ENCODE assay signal across 10 cellular contexts in genomic region chr3:152352559-152352958, GRCh38.
DNase-seq lines count a peak whose midpoint lies in the region; ATAC-seq and TF ChIP-seq lines count a peak whose summit lies in the region.
"Had no signal": no experiment of that assay in that cellular context is flagged by ENCODE, and none has a peak within 500 bp of the region (broad histone marks: within the 10 kb centered on the region; RNA-seq: fewer than 3 reads in every experiment).

No MANE protein-coding gene starts in this region.

- H3K4me1 ChIP-seq in subcutaneous abdominal adipose tissue (ENCODE audit: control insufficient read depth in 5 of 5, insufficient read depth in 5 of 5, low read length in 5 of 5), result peaks cover 3 to 27% (median 16%) of the 10 kb centered on the region in 5 donors

- peaks cover 42% of the 10 kb centered on the region for H3K36me3 Mint-ChIP-seq in activated naive CD4-positive, alpha-beta T cell treated with anti-CD3 and anti-CD28 coated beads, Interleukin-2, amount 10 ng/mL, durations not matched to agents 7 days and 5 days
- peaks cover 42% of the 10 kb centered on the region for H3K36me3 Mint-ChIP-seq in activated CD8-positive, alpha-beta T cell treated with anti-CD3 and anti-CD28 coated beads for 36 hours (ENCODE audit: low read depth)
- H3K36me3 Mint-ChIP-seq: type B pancreatic cell had no signal

- no peak for DNase-seq in activated naive CD4-positive, alpha-beta T cell treated with anti-CD3 and anti-CD28 coated beads, Interleukin-2, amount 10 ng/mL, durations not matched to agents 7 days and 5 days
- DNase-seq in activated naive CD4-positive, alpha-beta T cell treated with anti-CD3 and anti-CD28 coated beads, Interleukin-2, amount 50 U/mL, for 16 hours, result no peak
- DNase-seq in activated CD8-positive, alpha-beta T cell treated with anti-CD3 and anti-CD28 coated beads for 36 hours, result no peak
- DNase-seq in left ventricle myocardium superior, result no peak
- no peak for DNase-seq in NOMO-1 treated with dmso at 0.1 percent for 144 hours (lab: John Stamatoyannopoulos, UW; ENCODE audit: unreplicated experiment)
- no peak for DNase-seq in NCI-H82 treated with DMSO at 0.1 percent for 48 hours (lab: John Stamatoyannopoulos, UW; ENCODE audit: unreplicated experiment)
- DNase-seq in GM13976 (ENCODE audit: low spot score), result no peak
- DNase-seq: MM.1S had no signal

- H3K9me3 Mint-ChIP-seq in activated naive CD4-positive, alpha-beta T cell treated with anti-CD3 and anti-CD28 coated beads, Interleukin-2, amount 10 ng/mL, durations not matched to agents 7 days and 5 days, result no peaks in the 10 kb centered on the region
- no peaks in the 10 kb centered on the region for H3K9me3 Mint-ChIP-seq in activated CD8-positive, alpha-beta T cell treated with anti-CD3 and anti-CD28 coated beads for 36 hours
- H3K9me3 Mint-ChIP-seq: type B pancreatic cell had no signal

- intact Hi-C loops in activated CD8-positive, alpha-beta T cell treated with anti-CD3 and anti-CD28 coated beads for 36 hours (cut with micrococcal nuclease), result no loop called here
- intact Hi-C loops in left ventricle myocardium superior (cut with micrococcal nuclease), result no loop called here

- no peaks in the 10 kb centered on the region for H3K36me3 ChIP-seq in subcutaneous abdominal adipose tissue (ENCODE audit: control insufficient read depth in 5 of 5, insufficient read depth in 5 of 5, low read length in 5 of 5)

- H3K9ac ChIP-seq in subcutaneous abdominal adipose tissue (ENCODE audit: low read length in 5 of 5), result no peak overlapping the region

- no peaks in the 10 kb centered on the region for H3K9me3 ChIP-seq in subcutaneous abdominal adipose tissue (ENCODE audit: control insufficient read depth in 5 of 5, low read length in 5 of 5)

- H3K4me1 Mint-ChIP-seq in activated naive CD4-positive, alpha-beta T cell treated with anti-CD3 and anti-CD28 coated beads, Interleukin-2, amount 10 ng/mL, durations not matched to agents 7 days and 5 days, result peaks cover 30% of the 10 kb centered on the region
- H3K4me1 Mint-ChIP-seq in activated CD8-positive, alpha-beta T cell treated with anti-CD3 and anti-CD28 coated beads for 36 hours (ENCODE audit: low read depth), result peaks cover 48% of the 10 kb centered on the region

- no peaks in the 10 kb centered on the region for H3K27me3 ChIP-seq in subcutaneous abdominal adipose tissue (ENCODE audit: control insufficient read depth in 5 of 5, insufficient read depth in 4 of 5, low read length in 5 of 5)

- no peaks in the 10 kb centered on the region for H3K27me3 Mint-ChIP-seq in activated naive CD4-positive, alpha-beta T cell treated with anti-CD3 and anti-CD28 coated beads, Interleukin-2, amount 10 ng/mL, durations not matched to agents 7 days and 5 days
- no peaks in the 10 kb centered on the region for H3K27me3 Mint-ChIP-seq in activated CD8-positive, alpha-beta T cell treated with anti-CD3 and anti-CD28 coated beads for 36 hours
- H3K27me3 Mint-ChIP-seq: type B pancreatic cell had no signal

- H3K4me3 Mint-ChIP-seq in activated naive CD4-positive, alpha-beta T cell treated with anti-CD3 and anti-CD28 coated beads, Interleukin-2, amount 10 ng/mL, durations not matched to agents 7 days and 5 days, result no peak overlapping the region
- no peak overlapping the region for H3K4me3 Mint-ChIP-seq in activated CD8-positive, alpha-beta T cell treated with anti-CD3 and anti-CD28 coated beads for 36 hours
- H3K4me3 Mint-ChIP-seq: type B pancreatic cell had no signal

- CTCF ChIA-PET in activated naive CD4-positive, alpha-beta T cell treated with anti-CD3 and anti-CD28 coated beads, Interleukin-2, amount 10 ng/mL, durations not matched to agents 7 days and 5 days (lab: Charles Lee), result interaction anchor here (0.6 kb wide), 1 partner anchor 303 kb away, joined by 3 read pairs; no protein-coding TSS in a partner anchor
- CTCF ChIA-PET in activated CD8-positive, alpha-beta T cell treated with anti-CD3 and anti-CD28 coated beads for 36 hours (lab: Charles Lee), result interaction anchor here (1.7 kb wide), 1 partner anchor 91 kb away, joined by 5 read pairs; no protein-coding TSS in a partner anchor

- no peak for ATAC-seq in activated CD8-positive, alpha-beta T cell treated with anti-CD3 and anti-CD28 coated beads for 36 hours
- ATAC-seq in left ventricle myocardium superior, result peak; percentile 58

- no peak overlapping the region for H3K4me3 ChIP-seq in subcutaneous abdominal adipose tissue (ENCODE audit: low read depth in 1 of 5, low read length in 5 of 5)

- H3K27ac Mint-ChIP-seq in activated naive CD4-positive, alpha-beta T cell treated with anti-CD3 and anti-CD28 coated beads, Interleukin-2, amount 10 ng/mL, durations not matched to agents 7 days and 5 days, result peak overlapping the region; percentile 35
- H3K27ac Mint-ChIP-seq in activated CD8-positive, alpha-beta T cell treated with anti-CD3 and anti-CD28 coated beads for 36 hours, result peak overlapping the region; percentile 59
- H3K27ac Mint-ChIP-seq: type B pancreatic cell had no signal

- in situ Hi-C loops in GM13976 (cut with MboI; ENCODE audit: low sequenced_read_pairs, unreplicated experiment), result no loop called here

- H3K27ac ChIP-seq in subcutaneous abdominal adipose tissue (ENCODE audit: low read depth, low read length), result peak overlapping the region; percentile 47

- TF ChIP-seq CTCF in activated CD8-positive, alpha-beta T cell treated with anti-CD3 and anti-CD28 coated beads for 36 hours (IDR thresholded peaks at IDR 0.05), result no peak
- TF ChIP-seq CTCF in GM13976 (IDR thresholded peaks at IDR 0.05; ENCODE audit: borderline replicate concordance, control extremely low read depth, extremely low read depth, insufficient read depth, missing control alignments), result no peak

- POLR2A ChIA-PET in activated CD8-positive, alpha-beta T cell treated with anti-CD3 and anti-CD28 coated beads for 36 hours (lab: Charles Lee), result interaction anchor here (0.6 to 1.1 kb wide), 2 partner anchors 9 to 14 kb away, joined by 3 read pairs; no protein-coding TSS in a partner anchor
